ENCODE assay signal across 9 cellular contexts in the genomic region with DNA sequence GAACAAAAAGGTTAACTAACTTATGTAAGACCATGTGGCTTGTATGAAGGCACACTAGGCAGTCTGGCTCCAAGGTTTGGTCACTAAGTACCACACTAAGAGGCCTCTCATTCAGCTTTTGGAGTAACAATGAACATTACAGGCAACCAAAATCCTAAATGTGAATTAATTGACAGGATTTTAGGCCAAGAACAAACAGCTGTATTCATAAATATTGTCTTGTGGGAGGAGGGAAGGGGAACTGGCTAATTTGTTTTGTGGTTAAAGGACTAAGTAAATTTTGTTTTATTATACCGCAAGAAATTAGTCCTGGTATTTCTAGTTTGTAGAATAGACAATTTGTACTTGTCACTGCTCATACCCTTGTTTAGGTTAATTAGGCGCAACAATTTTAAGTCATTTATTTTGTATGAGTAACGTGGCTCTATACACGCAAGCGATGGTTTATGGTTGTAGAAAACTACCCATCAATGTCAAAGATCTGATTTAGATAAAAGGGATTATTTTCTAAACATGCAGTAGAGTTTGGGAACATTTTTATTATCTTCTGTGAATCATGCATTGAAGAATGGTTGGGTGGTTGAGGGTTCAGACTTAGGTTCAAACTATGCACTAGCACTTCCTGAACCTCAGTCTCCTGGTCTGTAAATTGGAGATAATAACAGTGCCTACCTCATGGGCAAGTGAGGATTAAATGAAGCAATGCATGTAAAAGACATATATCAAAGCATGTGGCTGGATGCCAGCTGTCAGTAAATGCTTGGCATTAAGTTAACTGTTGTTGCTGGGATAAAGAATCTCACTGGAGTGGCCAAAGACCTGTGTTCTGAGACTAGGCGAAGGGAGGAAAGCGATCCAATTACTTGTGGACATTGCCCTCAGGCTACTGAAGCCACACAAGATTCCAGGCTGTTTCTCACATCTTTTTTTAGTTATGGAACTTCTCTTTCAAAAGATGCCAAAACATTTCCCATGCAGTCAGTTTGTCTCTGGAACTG. TPM values are rescaled to one million over a fixed set of nuclear protein-coding genes. Genes with fewer than 3 reads are reported as not detected.
DNase-seq lines count a peak whose midpoint lies in the region; ATAC-seq and TF ChIP-seq lines count a peak whose summit lies in the region.
"Had no signal": no experiment of that assay in that cellular context is flagged by ENCODE, and none has a peak within 500 bp of the region (broad histone marks: within the 10 kb centered on the region; RNA-seq: fewer than 3 reads in every experiment).

No MANE protein-coding gene starts in this region.

- TF ChIP-seq CTCF in 22Rv1 (IDR thresholded peaks at IDR 0.05) (no peak), esophagus muscularis mucosa (IDR thresholded peaks at IDR 0.05) (no peak)

- peak overlapping the region; percentile 66 to 84 (median 79) for H3K4me3 ChIP-seq in esophagus muscularis mucosa

- H3K4me1 ChIP-seq in esophagus muscularis mucosa = peaks cover 10 to 25% (median 19%) of the 10 kb centered on the region in 4 donors

- TF ChIP-seq EP300 in esophagus muscularis mucosa (IDR thresholded peaks at IDR 0.05) = no peak

- TF ChIP-seq POLR2A in esophagus muscularis mucosa (IDR thresholded peaks at IDR 0.05; ENCODE audit: low read depth) = no peak

- no peaks in the 10 kb centered on the region for H3K9me3 ChIP-seq in esophagus muscularis mucosa

- intact Hi-C loops in esophagus muscularis mucosa (cut with DNase I) = no loop called here

- H3K27ac ChIP-seq in 22Rv1 (peak overlapping the region; percentile 49), esophagus muscularis mucosa (replicated peaks in 1 of 4) (no peak overlapping the region)

- WGBS in esophagus muscularis mucosa = 88% methylated on average over 7 of the region's 7 CpGs

- H3K36me3 ChIP-seq in esophagus muscularis mucosa = no peaks in the 10 kb centered on the region

- ATAC-seq in GM21723 (IDR thresholded peaks at IDR 0.05; ENCODE audit: unreplicated experiment) (no peak), HG03520 (IDR thresholded peaks at IDR 0.05; ENCODE audit: unreplicated experiment) (no peak)

- peaks cover 0 to 53% (median 5%) of the 10 kb centered on the region in 4 donors for H3K27me3 ChIP-seq in esophagus muscularis mucosa

- DNase-seq in DMS 273 (lab: John Stamatoyannopoulos, UW; ENCODE audit: unreplicated experiment) (peak; percentile 72), NOMO-1 treated with dmso at 0.1 percent for 144 hours (lab: John Stamatoyannopoulos, UW; ENCODE audit: unreplicated experiment) (peak; percentile 68), esophagus muscularis mucosa (ENCODE audit: extremely low spot score) (no peak), kidney glomerular epithelial cell (lab: John Stamatoyannopoulos, UW) (no peak), activated gamma-delta T cell (lab: John Stamatoyannopoulos, UW) (no peak)
- DNase-seq: Right ventricle myocardium superior had no signal

RNA-seq across cellular contexts. Expression of a gene that starts 1.3 kb away (rescaled TPM):
- total RNA-seq in esophagus muscularis mucosa = 1 to 10 TPM; 2.6 to 7.1 (median 5.0) TPM

Comparison
In these comparisons a context has a peak if more than half of its experiments do, and no peak if none do; other contexts are left out.
1. DNase-seq: peak in DMS 273 (single experiment) and NOMO-1 treated with dmso at 0.1 percent for 144 hours (single experiment); none in esophagus muscularis mucosa (single experiment), kidney glomerular epithelial cell (single experiment) and activated gamma-delta T cell (single experiment).